ENCODE assay signal across 25 cellular contexts in genomic region chr2:14018620-14019019, GRCh38.
DNase-seq lines count a peak whose midpoint lies in the region; ATAC-seq, FAIRE-seq and TF ChIP-seq lines count a peak whose summit lies in the region.
"Had no signal": no experiment of that assay in that cellular context is flagged by ENCODE, and none has a peak within 500 bp of the region (broad histone marks: within the 10 kb centered on the region; RNA-seq: fewer than 3 reads in every experiment).

No MANE protein-coding gene starts in this region.

- no peaks in the 10 kb centered on the region for H3K23me2 ChIP-seq in H1 (ENCODE audit: low read depth, low read length)

- dilution Hi-C loops in IMR-90 (cut with HindIII; ENCODE audit: low sequenced_read_pairs, unreplicated experiment): no loop called here

- no peaks in the 10 kb centered on the region for H3K79me2 ChIP-seq in H1 (ENCODE audit: control insufficient read depth in 1 of 2, insufficient read depth in 2 of 2, low read length in 2 of 2)

- H3K4ac ChIP-seq in IMR-90 (ENCODE audit: low read depth, low read length): no peak overlapping the region
- H3K4ac ChIP-seq in H1 (replicated peaks; ENCODE audit: insufficient read length, low read depth, low read length): no peak overlapping the region

- no peak for ATAC-seq in A549
- no peak for ATAC-seq in IMR-90 (ENCODE audit: low read depth)
- no peak for ATAC-seq in CD8-positive, alpha-beta T cell
- ATAC-seq in activated CD4-positive, alpha-beta T cell treated with anti-CD3 and anti-CD28 coated beads for 36 hours: no peak
- ATAC-seq: GM12878 had no signal

- H3K27me3 ChIP-seq in IMR-90 (ENCODE audit: control insufficient read depth, insufficient read depth, low read length) (no peaks in the 10 kb centered on the region), H1 (replicated peaks in 1 of 4; ENCODE audit: control insufficient read depth in 3 of 4, extremely low read depth in 1 of 4, insufficient read depth in 3 of 4, low read length in 3 of 4) (no peaks in the 10 kb centered on the region)
- H3K27me3 ChIP-seq in CD8-positive, alpha-beta T cell (ENCODE audit: insufficient read depth, low read length): no peaks in the 10 kb centered on the region
- H3K27me3 ChIP-seq: BLaER1 treated with 17β-estradiol and CSF1 and Interleukin-3, amounts not matched to agents 10 nM and 100 nM had no signal

- H2BK20ac ChIP-seq in IMR-90 (ENCODE audit: low read depth, low read length): no peak overlapping the region
- no peak overlapping the region for H2BK20ac ChIP-seq in H1 (ENCODE audit: low read length)

- H3K18ac ChIP-seq in IMR-90 (ENCODE audit: low read depth, low read length): no peak overlapping the region
- H3K18ac ChIP-seq in H1 (ENCODE audit: extremely low read depth, low read length): no peak overlapping the region

- DNase-seq in A549 (ENCODE audit: low read depth in 1 of 2, low spot score in 1 of 2) (no peak), IMR-90 (no peak), H1 (ENCODE audit: low read depth in 1 of 2, low spot score in 2 of 2) (no peak)
- DNase-seq in CD8-positive, alpha-beta T cell: no peak
- no peak for DNase-seq in activated effector memory CD4-positive, alpha-beta T cell treated with anti-CD3 and anti-CD28 coated beads, Interleukin-2, amount 50 U/mL, for 16 hours
- DNase-seq in activated CD4-positive, alpha-beta T cell treated with anti-CD3 and anti-CD28 coated beads for 36 hours: no peak
- DNase-seq: 8988T; AML-193; CD4-positive, alpha-beta T cell; CD8-positive, alpha-beta memory T cell; COR-L47; DMS 273 treated with DMSO at 0.1 percent for 48 hours; DMS153; DMS53; DMS79; DND-41; EL; GDM1 had no signal

- H3K27me3 Mint-ChIP-seq in CD8-positive, alpha-beta T cell (ENCODE audit: low read depth): no peaks in the 10 kb centered on the region
- no peaks in the 10 kb centered on the region for H3K27me3 Mint-ChIP-seq in activated CD4-positive, alpha-beta T cell treated with anti-CD3 and anti-CD28 coated beads for 36 hours
- H3K27me3 Mint-ChIP-seq: B cell; CD4-positive, alpha-beta T cell; CD8-positive, alpha-beta memory T cell had no signal

- no TSS peak for BruUV-seq in IMR-90 (replicated peaks; lab: Mats Ljungman, UMichigan)

- H3K23ac ChIP-seq in IMR-90 (ENCODE audit: low read depth, low read length) (no peak overlapping the region), H1 (ENCODE audit: insufficient read length) (no peak overlapping the region)

- no peaks in the 10 kb centered on the region for H3K36me3 ChIP-seq in IMR-90 (ENCODE audit: control insufficient read depth, insufficient read depth, low read length)
- no peaks in the 10 kb centered on the region for H3K36me3 ChIP-seq in H1 (ENCODE audit: control insufficient read depth in 2 of 4, insufficient read depth in 4 of 4, low read length in 3 of 4)
- H3K36me3 ChIP-seq in CD8-positive, alpha-beta T cell (ENCODE audit: insufficient read depth, low read length): no peaks in the 10 kb centered on the region
- H3K36me3 ChIP-seq: BLaER1 treated with 17β-estradiol and CSF1 and Interleukin-3, amounts not matched to agents 10 nM and 100 nM had no signal

- CTCF ChIA-PET in A549 (lab: Yijun Ruan, JAX) (no interaction called here), IMR-90 (lab: Yijun Ruan, JAX) (no interaction called here), H1 (lab: Charles Lee; ENCODE audit: partially characterized antibody) (no interaction called here)
- CTCF ChIA-PET in CD8-positive, alpha-beta T cell (lab: Charles Lee): no interaction called here
- CTCF ChIA-PET in activated CD4-positive, alpha-beta T cell treated with anti-CD3 and anti-CD28 coated beads for 36 hours (lab: Charles Lee): no interaction called here

- no peak overlapping the region for H2BK5ac ChIP-seq in IMR-90 (ENCODE audit: low read depth, low read length, poor library complexity, severe bottlenecking)
- H2BK5ac ChIP-seq in H1 (ENCODE audit: low read depth, low read length): no peak overlapping the region

- H3K14ac ChIP-seq in IMR-90 (replicated peaks; ENCODE audit: low read depth, low read length) (no peak overlapping the region), H1 (ENCODE audit: insufficient read length) (no peak overlapping the region)

- 19% methylated on average over 4 of the region's 4 CpGs for WGBS in A549 (ENCODE audit: missing lambda C conversion rate)
- WGBS in IMR-90 (ENCODE audit: extremely low coverage in 2 of 2, insufficient read length in 1 of 2), 2 experiments: no CpG with 5 or more reads among the region's 4 CpGs
- WGBS in H1 (ENCODE audit: extremely low coverage in 1 of 2, insufficient coverage in 1 of 2, insufficient read length in 1 of 2, insufficient replicate concordance in 2 of 2, low coverage in 1 of 2, low lambda C conversion rate in 2 of 2, missing lambda C conversion rate in 1 of 2), 2 experiments: 93% methylated on average over 4 of the region's 4 CpGs; no CpG with 5 or more reads in 1 of the 2 experiments

- H3K9me1 ChIP-seq in IMR-90 (ENCODE audit: insufficient read depth, low read length): no peaks in the 10 kb centered on the region

- TF ChIP-seq CTCF in A549 (IDR thresholded peaks at IDR 0.05) (no peak), IMR-90 (conservative IDR thresholded peaks at IDR 0.05; ENCODE audit: low read depth, low read length) (no peak), H1 (IDR thresholded peaks at IDR 0.05; ENCODE audit: control extremely low read depth in 1 of 3, insufficient read depth in 1 of 3, low read depth in 1 of 3, low read length in 3 of 3) (no peak)
- no peak for TF ChIP-seq CTCF in CD8-positive, alpha-beta T cell (IDR thresholded peaks at IDR 0.05)

- H3K4me1 Mint-ChIP-seq in CD8-positive, alpha-beta T cell (ENCODE audit: low read depth): no peaks in the 10 kb centered on the region
- no peaks in the 10 kb centered on the region for H3K4me1 Mint-ChIP-seq in activated CD4-positive, alpha-beta T cell treated with anti-CD3 and anti-CD28 coated beads for 36 hours
- H3K4me1 Mint-ChIP-seq: B cell; CD8-positive, alpha-beta memory T cell had no signal

- TF ChIP-seq POLR2A in A549 (IDR thresholded peaks at IDR 0.05; ENCODE audit: low read length) (no peak), IMR-90 (IDR thresholded peaks at IDR 0.05; ENCODE audit: low read depth, low read length) (no peak), H1 (IDR thresholded peaks at IDR 0.05; ENCODE audit: control extremely low read depth in 1 of 2, low read depth in 2 of 2, low read length in 2 of 2) (no peak)

- H3K4me2 ChIP-seq in A549 (no peak overlapping the region), IMR-90 (ENCODE audit: low read depth, low read length) (no peak overlapping the region), H1 (ENCODE audit: insufficient read depth in 1 of 2, low read depth in 2 of 2, low read length in 2 of 2) (no peak overlapping the region)
- H3K4me2 ChIP-seq: BLaER1 treated with 17β-estradiol and CSF1 and Interleukin-3, amounts not matched to agents 10 nM and 100 nM had no signal

- H4K20me1 ChIP-seq in IMR-90 (ENCODE audit: insufficient read depth, low read length) (no peaks in the 10 kb centered on the region), H1 (replicated peaks in 1 of 2; ENCODE audit: control insufficient read depth in 1 of 2, insufficient read depth in 2 of 2, low read length in 2 of 2) (no peaks in the 10 kb centered on the region)
- H4K20me1 ChIP-seq: BLaER1 treated with 17β-estradiol and CSF1 and Interleukin-3, amounts not matched to agents 10 nM and 100 nM had no signal

- H3K36me3 Mint-ChIP-seq in CD8-positive, alpha-beta T cell: no peaks in the 10 kb centered on the region
- H3K36me3 Mint-ChIP-seq in activated CD4-positive, alpha-beta T cell treated with anti-CD3 and anti-CD28 coated beads for 36 hours (ENCODE audit: low read depth): no peaks in the 10 kb centered on the region
- H3K36me3 Mint-ChIP-seq: CD8-positive, alpha-beta memory T cell had no signal

- intact Hi-C loops in IMR-90 (cut with micrococcal nuclease): no loop called here
- intact Hi-C loops in CD8-positive, alpha-beta T cell (cut with DNase I, micrococcal nuclease): no loop called here
- intact Hi-C loops in activated CD4-positive, alpha-beta T cell treated with anti-CD3 and anti-CD28 coated beads for 36 hours (cut with DNase I, micrococcal nuclease): no loop called here

- H2AK5ac ChIP-seq in IMR-90 (ENCODE audit: low read depth, low read length): no peak overlapping the region
- H2AK5ac ChIP-seq in H1 (ENCODE audit: low read depth, low read length): no peak overlapping the region

- no peak overlapping the region for H3K4me3 ChIP-seq in A549
- no peak overlapping the region for H3K4me3 ChIP-seq in IMR-90 (ENCODE audit: insufficient read depth, low read depth, low read length)
- H3K4me3 ChIP-seq in H1 (ENCODE audit: extremely low read depth in 1 of 4, insufficient read depth in 2 of 4, low read depth in 3 of 4, low read length in 4 of 4): no peak overlapping the region
- no peak overlapping the region for H3K4me3 ChIP-seq in CD8-positive, alpha-beta T cell (ENCODE audit: low read depth, low read length)
- H3K4me3 ChIP-seq: BLaER1 treated with 17β-estradiol and CSF1 and Interleukin-3, amounts not matched to agents 10 nM and 100 nM; GM12878 had no signal

- H4K91ac ChIP-seq in IMR-90 (ENCODE audit: insufficient read depth, low read depth, low read length) (no peak overlapping the region), H1 (replicated peaks; ENCODE audit: insufficient read length, low read length) (no peak overlapping the region)

- H3K9ac ChIP-seq in IMR-90 (ENCODE audit: low read depth, low read length) (no peak overlapping the region), H1 (replicated peaks in 1 of 4; ENCODE audit: extremely low read depth in 1 of 4, low read depth in 3 of 4, low read length in 3 of 4) (no peak overlapping the region)
- H3K9ac ChIP-seq: BLaER1 treated with 17β-estradiol and CSF1 and Interleukin-3, amounts not matched to agents 10 nM and 100 nM had no signal

- H3K9me3 ChIP-seq in A549 (peaks cover 2% of the 10 kb centered on the region; the same call in 1 of the 3 replicates), IMR-90 (ENCODE audit: control insufficient read depth, insufficient read depth, low read length) (peaks cover 2% of the 10 kb centered on the region; the same call in 1 of the 2 replicates), H1 (ENCODE audit: insufficient read depth in 2 of 2, low read depth in 1 of 2, low read length in 1 of 2) (no peaks in the 10 kb centered on the region)
- H3K9me3 ChIP-seq in CD8-positive, alpha-beta T cell (ENCODE audit: low read length): no peaks in the 10 kb centered on the region
- H3K9me3 ChIP-seq: BLaER1 treated with 17β-estradiol and CSF1 and Interleukin-3, amounts not matched to agents 10 nM and 100 nM had no signal

- in situ Hi-C loops in IMR-90 (cut with MboI; ENCODE audit: low sequenced_read_pairs): no loop called here

- no peak overlapping the region for H3K56ac ChIP-seq in IMR-90 (ENCODE audit: extremely low read depth, insufficient read depth, low read length)
- no peak overlapping the region for H3K56ac ChIP-seq in H1 (replicated peaks; ENCODE audit: insufficient read length, low read depth, low read length)

- POLR2A ChIA-PET in A549 (lab: Yijun Ruan, JAX) (no interaction called here), IMR-90 (lab: Charles Lee; ENCODE audit: unreplicated experiment) (no interaction called here), H1 (lab: Charles Lee; ENCODE audit: partially characterized antibody) (no interaction called here)
- POLR2A ChIA-PET in CD8-positive, alpha-beta T cell (lab: Charles Lee): no interaction called here
- POLR2A ChIA-PET in activated CD4-positive, alpha-beta T cell treated with anti-CD3 and anti-CD28 coated beads for 36 hours (lab: Charles Lee): no interaction called here

- H3K79me1 ChIP-seq in IMR-90 (ENCODE audit: low read depth in 1 of 2, low read length in 2 of 2): no peaks in the 10 kb centered on the region
- H3K79me1 ChIP-seq in H1 (ENCODE audit: low read depth, low read length): no peaks in the 10 kb centered on the region

- H3K4me1 ChIP-seq in A549 (no peaks in the 10 kb centered on the region), IMR-90 (ENCODE audit: control insufficient read depth, insufficient read depth, low read length) (no peaks in the 10 kb centered on the region), H1 (replicated peaks in 1 of 4; ENCODE audit: control insufficient read depth in 3 of 4, insufficient read depth in 4 of 4, low read length in 3 of 4) (no peaks in the 10 kb centered on the region)
- H3K4me1 ChIP-seq in CD8-positive, alpha-beta T cell (ENCODE audit: insufficient read depth, low read length): no peaks in the 10 kb centered on the region
- H3K4me1 ChIP-seq: BLaER1 treated with 17β-estradiol and CSF1 and Interleukin-3, amounts not matched to agents 10 nM and 100 nM had no signal

- no peak overlapping the region for H3K27ac ChIP-seq in A549
- no peak overlapping the region for H3K27ac ChIP-seq in IMR-90 (ENCODE audit: insufficient read depth, low read length)
- H3K27ac ChIP-seq in H1 (ENCODE audit: low read depth, low read length): no peak overlapping the region
- H3K27ac ChIP-seq in CD8-positive, alpha-beta T cell (ENCODE audit: low read depth, low read length): no peak overlapping the region
- H3K27ac ChIP-seq: BLaER1 treated with 17β-estradiol and CSF1 and Interleukin-3, amounts not matched to agents 10 nM and 100 nM; C4-2B had no signal

- H3K4me3 Mint-ChIP-seq in CD8-positive, alpha-beta T cell: no peak overlapping the region
- H3K4me3 Mint-ChIP-seq in activated CD4-positive, alpha-beta T cell treated with anti-CD3 and anti-CD28 coated beads for 36 hours: no peak overlapping the region
- H3K4me3 Mint-ChIP-seq: B cell; CD4-positive, alpha-beta T cell; CD8-positive, alpha-beta memory T cell had no signal

- peaks cover 14% of the 10 kb centered on the region for H3K9me3 Mint-ChIP-seq in CD8-positive, alpha-beta T cell
- H3K9me3 Mint-ChIP-seq in activated CD4-positive, alpha-beta T cell treated with anti-CD3 and anti-CD28 coated beads for 36 hours (ENCODE audit: low read depth): peaks cover 2% of the 10 kb centered on the region

- FAIRE-seq in A549 (lab: Jason Lieb, UNC) (no peak), H1 (lab: Jason Lieb, UNC) (no peak)
- FAIRE-seq: A204.1, GM12878, GM12892, GM18507 had no signal

- H2BK15ac ChIP-seq in IMR-90 (ENCODE audit: low read depth, low read length): no peak overlapping the region
- no peak overlapping the region for H2BK15ac ChIP-seq in H1 (ENCODE audit: low read length)

- H2BK120ac ChIP-seq in IMR-90 (ENCODE audit: low read depth, low read length) (no peak overlapping the region), H1 (replicated peaks; ENCODE audit: low read depth, low read length) (no peak overlapping the region)

- H4K8ac ChIP-seq in IMR-90 (ENCODE audit: low read depth in 2 of 2, low read length in 2 of 2): no peak overlapping the region
- H4K8ac ChIP-seq in H1 (ENCODE audit: extremely low read depth, insufficient read depth, low read length): no peak overlapping the region

- no peak overlapping the region for H4K5ac ChIP-seq in IMR-90 (ENCODE audit: low read depth, low read length)
- H4K5ac ChIP-seq in H1 (ENCODE audit: insufficient read length, low read depth, low read length): no peak overlapping the region

- H3K27ac Mint-ChIP-seq in CD8-positive, alpha-beta T cell: no peak overlapping the region
- H3K27ac Mint-ChIP-seq in activated CD4-positive, alpha-beta T cell treated with anti-CD3 and anti-CD28 coated beads for 36 hours: no peak overlapping the region
- H3K27ac Mint-ChIP-seq: B cell; CD4-positive, alpha-beta T cell; CD8-positive, alpha-beta memory T cell had no signal

- no peak for TF ChIP-seq RAD21 in A549 (conservative IDR thresholded peaks at IDR 0.05 in 1 of 2, IDR thresholded peaks at IDR 0.05 in 1 of 2)
- TF ChIP-seq RAD21 in IMR-90 (IDR thresholded peaks at IDR 0.05; ENCODE audit: low read length): no peak
- TF ChIP-seq RAD21 in H1 (IDR thresholded peaks at IDR 0.05 in 1 of 2, conservative IDR thresholded peaks at IDR 0.05 in 1 of 2; ENCODE audit: low read depth in 2 of 2, low read length in 2 of 2): no peak

- no peak overlapping the region for H2AK9ac ChIP-seq in IMR-90 (replicated peaks; ENCODE audit: low read depth, low read length, poor library complexity)

- no peak overlapping the region for H2AFZ ChIP-seq in IMR-90 (replicated peaks; ENCODE audit: low read length, poor library complexity)
- no peak overlapping the region for H2AFZ ChIP-seq in H1 (ENCODE audit: low read length)

- no peak for TF ChIP-seq EP300 in A549 (IDR thresholded peaks at IDR 0.05)
- TF ChIP-seq EP300 in H1 (IDR thresholded peaks at IDR 0.05; ENCODE audit: borderline replicate concordance in 1 of 2, low read depth in 2 of 2, low read length in 2 of 2): no peak

- no peak overlapping the region for H2BK12ac ChIP-seq in H1 (ENCODE audit: low read depth, low read length)

Comparison
In these comparisons a context has a peak if more than half of its experiments do, and no peak if none do; other contexts are left out.
1. Of the 18 proteins assayed by ChIP-seq in both H1 and A549: peak only in H1: none; only in A549: none; in both: MAFK; in neither: 17.